23 cellular contexts compared by ENCODE assay signal in the genomic region with DNA sequence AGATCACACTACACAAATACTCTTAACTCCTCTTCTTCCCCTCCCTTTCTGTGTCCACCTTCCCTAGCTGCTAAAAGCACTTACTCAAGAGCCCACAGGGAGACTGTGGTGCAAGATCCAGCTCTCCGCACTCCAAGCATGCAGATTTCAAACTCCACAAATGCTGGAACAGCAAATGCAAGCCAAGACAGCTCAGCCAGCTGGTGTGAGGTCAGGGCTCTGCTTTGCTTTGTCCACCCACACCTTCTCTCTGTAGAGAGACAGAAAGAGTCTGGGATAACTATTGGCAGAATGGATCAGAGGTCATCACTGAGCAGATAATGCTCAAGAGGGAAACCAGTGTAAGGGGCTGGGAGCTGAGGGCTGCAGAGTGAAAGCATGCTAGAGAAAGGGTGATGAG. TPM values are rescaled to one million over a fixed set of nuclear protein-coding genes. Genes with fewer than 3 reads are reported as not detected.
A peak's percentile ranks its signal among the peaks of the same experiment; 100 is the strongest.
DNase-seq lines count a peak whose midpoint lies in the region; ATAC-seq, FAIRE-seq and TF ChIP-seq lines count a peak whose summit lies in the region.
"Had no signal": no experiment of that assay in that cellular context is flagged by ENCODE, and none has a peak within 500 bp of the region (broad histone marks: within the 10 kb centered on the region; RNA-seq: fewer than 3 reads in every experiment).

No MANE protein-coding gene starts in this region.

- H3K18ac ChIP-seq in H1 (ENCODE audit: extremely low read depth, low read length) = no peak overlapping the region

- H3K23me2 ChIP-seq in H1 (ENCODE audit: low read depth, low read length) = no peaks in the 10 kb centered on the region

- no peaks in the 10 kb centered on the region for H3K79me1 ChIP-seq in H1 (ENCODE audit: low read depth, low read length)

- H3K4ac ChIP-seq in H1 (replicated peaks; ENCODE audit: insufficient read length, low read depth, low read length) = no peak overlapping the region

- H3K36me3 Mint-ChIP-seq in HFFc6 (ENCODE audit: low read depth) = no peaks in the 10 kb centered on the region
- H3K36me3 Mint-ChIP-seq: activated naive CD4-positive, alpha-beta T cell treated with anti-CD3 and anti-CD28 coated beads, Interleukin-2, amount 50 U/mL, for 72 hours; type B pancreatic cell had no signal

- H3K27ac Mint-ChIP-seq in HFFc6 = no peak overlapping the region
- H3K27ac Mint-ChIP-seq: activated CD4-positive, alpha-beta T cell treated with anti-CD3 and anti-CD28 coated beads, Interleukin-2, amount 10 ng/mL, durations not matched to agents 24 days and 14 days; activated naive CD4-positive, alpha-beta T cell treated with anti-CD3 and anti-CD28 coated beads, Interleukin-2, amount 50 U/mL, for 72 hours; nephron progenitor cell; type B pancreatic cell had no signal

- no peaks in the 10 kb centered on the region for H3K4me1 Mint-ChIP-seq in HFFc6 (ENCODE audit: low read depth)
- H3K4me1 Mint-ChIP-seq: activated CD4-positive, alpha-beta T cell treated with anti-CD3 and anti-CD28 coated beads, Interleukin-2, amount 10 ng/mL, durations not matched to agents 24 days and 14 days; nephron progenitor cell had no signal

- H3K4me1 ChIP-seq in H1 (replicated peaks in 1 of 4; ENCODE audit: control insufficient read depth in 3 of 4, insufficient read depth in 4 of 4, low read length in 3 of 4) = no peaks in the 10 kb centered on the region
- peaks cover 20% of the 10 kb centered on the region for H3K4me1 ChIP-seq in left ventricle myocardium inferior
- peaks cover 6% of the 10 kb centered on the region for H3K4me1 ChIP-seq in ovary (ENCODE audit: insufficient read depth)
- peaks cover 19% of the 10 kb centered on the region for H3K4me1 ChIP-seq in upper lobe of right lung
- H3K4me1 ChIP-seq: BLaER1, esophagus squamous epithelium had no signal

- POLR2A ChIA-PET in H1 (lab: Charles Lee; ENCODE audit: partially characterized antibody) = no interaction called here

- WGBS in H1 (ENCODE audit: extremely low coverage in 1 of 2, insufficient coverage in 1 of 2, insufficient read length in 1 of 2, insufficient replicate concordance in 2 of 2, low coverage in 1 of 2, low lambda C conversion rate in 2 of 2, missing lambda C conversion rate in 1 of 2), 2 experiments = 93% methylated on average over 1 of the region's 1 CpG; no CpG with 5 or more reads in 1 of the 2 experiments
- 22 to 33% (median 25%) methylated on average over 1 of the region's 1 CpG for WGBS in ovary, 3 donors

- no peak overlapping the region for H2BK20ac ChIP-seq in H1 (ENCODE audit: low read length)

- TF ChIP-seq EP300 in H1 (IDR thresholded peaks at IDR 0.05; ENCODE audit: borderline replicate concordance in 1 of 2, low read depth in 2 of 2, low read length in 2 of 2) (no peak), ovary (IDR thresholded peaks at IDR 0.05) (no peak)

- H3K23ac ChIP-seq in H1 (ENCODE audit: insufficient read length) = no peak overlapping the region

- no peaks in the 10 kb centered on the region; the same call in 1 of the 2 replicates for H3K9me3 Mint-ChIP-seq in HFFc6
- H3K9me3 Mint-ChIP-seq: activated CD4-positive, alpha-beta T cell treated with anti-CD3 and anti-CD28 coated beads, Interleukin-2, amount 10 ng/mL, durations not matched to agents 24 days and 14 days; activated naive CD4-positive, alpha-beta T cell treated with anti-CD3 and anti-CD28 coated beads, Interleukin-2, amount 50 U/mL, for 72 hours; nephron progenitor cell; type B pancreatic cell had no signal

- ATAC-seq in upper lobe of right lung = peak; percentile 83
- ATAC-seq: activated naive CD4-positive, alpha-beta T cell treated with anti-CD3 and anti-CD28 coated beads, Interleukin-2, amount 50 U/mL, for 72 hours; PC-3; SK-N-SH treated with all-trans-retinoic acid at 6 μM for 48 hours had no signal

- H4K5ac ChIP-seq in H1 (ENCODE audit: insufficient read length, low read depth, low read length) = no peak overlapping the region

- H4K8ac ChIP-seq in H1 (ENCODE audit: extremely low read depth, insufficient read depth, low read length) = no peak overlapping the region

- TF ChIP-seq CTCF in H1 (IDR thresholded peaks at IDR 0.05; ENCODE audit: control extremely low read depth in 1 of 3, insufficient read depth in 1 of 3, low read depth in 1 of 3, low read length in 3 of 3) (no peak), left ventricle myocardium inferior (IDR thresholded peaks at IDR 0.05; ENCODE audit: borderline replicate concordance) (no peak), ovary (IDR thresholded peaks at IDR 0.05) (no peak), upper lobe of right lung (IDR thresholded peaks at IDR 0.05) (no peak), HFFc6 (IDR thresholded peaks at IDR 0.05) (no peak)

- H2BK15ac ChIP-seq in H1 (ENCODE audit: low read length) = no peak overlapping the region

- no peak overlapping the region for H3K4me3 ChIP-seq in H1 (ENCODE audit: extremely low read depth in 1 of 4, insufficient read depth in 2 of 4, low read depth in 3 of 4, low read length in 4 of 4)
- no peak overlapping the region for H3K4me3 ChIP-seq in left ventricle myocardium inferior
- H3K4me3 ChIP-seq in ovary = no peak overlapping the region
- H3K4me3 ChIP-seq in upper lobe of right lung = no peak overlapping the region
- H3K4me3 ChIP-seq: BLaER1, esophagus squamous epithelium had no signal

- H3K9ac ChIP-seq in H1 (replicated peaks in 1 of 4; ENCODE audit: extremely low read depth in 1 of 4, low read depth in 3 of 4, low read length in 3 of 4) = no peak overlapping the region
- H3K9ac ChIP-seq: BLaER1 had no signal

- H3K27me3 ChIP-seq in H1 (replicated peaks in 1 of 4; ENCODE audit: control insufficient read depth in 3 of 4, extremely low read depth in 1 of 4, insufficient read depth in 3 of 4, low read length in 3 of 4) (no peaks in the 10 kb centered on the region), left ventricle myocardium inferior (ENCODE audit: low read depth) (no peaks in the 10 kb centered on the region), ovary (no peaks in the 10 kb centered on the region), upper lobe of right lung (no peaks in the 10 kb centered on the region)
- H3K27me3 ChIP-seq: BLaER1, esophagus squamous epithelium had no signal

- no peak for TF ChIP-seq RAD21 in H1 (IDR thresholded peaks at IDR 0.05 in 1 of 2, conservative IDR thresholded peaks at IDR 0.05 in 1 of 2; ENCODE audit: low read depth in 2 of 2, low read length in 2 of 2)

- no peak overlapping the region for H3K56ac ChIP-seq in H1 (replicated peaks; ENCODE audit: insufficient read length, low read depth, low read length)

- intact Hi-C loops in left ventricle myocardium inferior (cut with micrococcal nuclease) = no loop called here
- intact Hi-C loops in ovary (cut with DNase I) = no loop called here
- intact Hi-C loops in upper lobe of right lung (cut with DNase I) = no loop called here

- no peaks in the 10 kb centered on the region for H3K79me2 ChIP-seq in H1 (ENCODE audit: control insufficient read depth in 1 of 2, insufficient read depth in 2 of 2, low read length in 2 of 2)

- no peak overlapping the region for H3K4me2 ChIP-seq in H1 (ENCODE audit: insufficient read depth in 1 of 2, low read depth in 2 of 2, low read length in 2 of 2)
- H3K4me2 ChIP-seq: BLaER1 had no signal

- H2BK120ac ChIP-seq in H1 (replicated peaks; ENCODE audit: low read depth, low read length) = no peak overlapping the region

- no peak for DNase-seq in H1 (ENCODE audit: low read depth in 1 of 2, low spot score in 2 of 2)
- DNase-seq in left ventricle myocardium inferior = peak; percentile 75
- DNase-seq in ovary = peak; percentile 19 to 50 (median 23)
- DNase-seq in upper lobe of right lung = no peak
- DNase-seq in NCI-H82 (lab: John Stamatoyannopoulos, UW) = no peak
- DNase-seq in activated T-cell treated with anti-CD3 and anti-CD28 coated beads, Interleukin-2, amount 50 U/mL, for 1 hour = no peak
- no peak for DNase-seq in NCI-H1436 (lab: John Stamatoyannopoulos, UW)
- no peak for DNase-seq in HFFc6
- DNase-seq: activated CD4-positive, alpha-beta T cell treated with anti-CD3 and anti-CD28 coated beads, Interleukin-2, amount 10 ng/mL, durations not matched to agents 24 days and 14 days; activated CD8-positive, alpha-beta memory T cell treated with anti-CD3 and anti-CD28 coated beads, Interleukin-2, amount 50 U/mL, for 48 hours; DMS 273 treated with DMSO at 0.1 percent for 48 hours; effector CD4-positive, alpha-beta T cell; esophagus squamous epithelium; GF-D8; NCI-H2081 treated with DMSO at 0.1 percent for 48 hours; NCI-H526 treated with DMSO at 0.1 percent for 48 hours; nephron progenitor cell; PC-3 had no signal

- no peaks in the 10 kb centered on the region for H4K20me1 ChIP-seq in H1 (replicated peaks in 1 of 2; ENCODE audit: control insufficient read depth in 1 of 2, insufficient read depth in 2 of 2, low read length in 2 of 2)
- H4K20me1 ChIP-seq: BLaER1 had no signal

- H3K36me3 ChIP-seq in H1 (ENCODE audit: control insufficient read depth in 2 of 4, insufficient read depth in 4 of 4, low read length in 3 of 4) = no peaks in the 10 kb centered on the region
- no peaks in the 10 kb centered on the region for H3K36me3 ChIP-seq in left ventricle myocardium inferior
- H3K36me3 ChIP-seq in ovary = no peaks in the 10 kb centered on the region
- no peaks in the 10 kb centered on the region for H3K36me3 ChIP-seq in upper lobe of right lung
- H3K36me3 ChIP-seq: BLaER1, esophagus squamous epithelium had no signal

- FAIRE-seq in H1 (lab: Jason Lieb, UNC) = no peak

- H3K27ac ChIP-seq in H1 (ENCODE audit: low read depth, low read length) (no peak overlapping the region), left ventricle myocardium inferior (replicated peaks) (peak overlapping the region; percentile 37), ovary (no peak overlapping the region), upper lobe of right lung (no peak overlapping the region)
- H3K27ac ChIP-seq: BLaER1, esophagus squamous epithelium had no signal

- no peak overlapping the region for H3K4me3 Mint-ChIP-seq in HFFc6
- H3K4me3 Mint-ChIP-seq: activated CD4-positive, alpha-beta T cell treated with anti-CD3 and anti-CD28 coated beads, Interleukin-2, amount 10 ng/mL, durations not matched to agents 24 days and 14 days; nephron progenitor cell; type B pancreatic cell had no signal

- no peak overlapping the region for H2AK5ac ChIP-seq in H1 (ENCODE audit: low read depth, low read length)

- H3K9me3 ChIP-seq in H1 (ENCODE audit: insufficient read depth in 2 of 2, low read depth in 1 of 2, low read length in 1 of 2) (no peaks in the 10 kb centered on the region), left ventricle myocardium inferior (replicated peaks) (no peaks in the 10 kb centered on the region), ovary (no peaks in the 10 kb centered on the region), upper lobe of right lung (no peaks in the 10 kb centered on the region)
- H3K9me3 ChIP-seq: BLaER1, esophagus squamous epithelium had no signal

- no peak for TF ChIP-seq POLR2A in H1 (IDR thresholded peaks at IDR 0.05; ENCODE audit: control extremely low read depth in 1 of 2, low read depth in 2 of 2, low read length in 2 of 2)
- TF ChIP-seq POLR2A in ovary (IDR thresholded peaks at IDR 0.05) = no peak

- H4K91ac ChIP-seq in H1 (replicated peaks; ENCODE audit: insufficient read length, low read length) = no peak overlapping the region

- no peak overlapping the region for H2BK5ac ChIP-seq in H1 (ENCODE audit: low read depth, low read length)

- CTCF ChIA-PET in H1 (lab: Charles Lee; ENCODE audit: partially characterized antibody) = interaction anchor here (1.7 kb wide), 1 partner anchor 574 kb away, joined by 5 read pairs; no protein-coding TSS in a partner anchor

- H2AFZ ChIP-seq in H1 (ENCODE audit: low read length) = peak overlapping the region; percentile 85; the same call in 1 of the 2 replicates

- no peaks in the 10 kb centered on the region for H3K27me3 Mint-ChIP-seq in HFFc6 (ENCODE audit: insufficient read depth)
- H3K27me3 Mint-ChIP-seq: type B pancreatic cell had no signal

- no peak overlapping the region for H2BK12ac ChIP-seq in H1 (ENCODE audit: low read depth, low read length)

- H3K14ac ChIP-seq in H1 (ENCODE audit: insufficient read length) = no peak overlapping the region

RNA-seq across cellular contexts. Expression of a gene that starts 45.2 kb away (rescaled TPM):
- total RNA-seq in H1 (2021; fragmentation: NEBNext Ultra II Directional; extraction: Animal tissue kit (Norgen Biotek cat#: 25700)) = not detected in 2 replicates
- not detected in 2 replicates for polyA plus RNA-seq in H1 (2011; rRNA removed)
- polyA plus RNA-seq in H1 (2011; cell fraction: cytosol; rRNA removed) = not detected
- polyA plus RNA-seq in H1 (2011; cell fraction: nucleus; rRNA removed) = not detected
- not detected in 4 replicates for polyA plus RNA-seq in H1 (2012, experiment 1 of 2)
- not detected for polyA plus RNA-seq in H1 (2012, experiment 2 of 2)
- polyA plus RNA-seq in H1 (2013, experiment 1 of 2) = not detected
- polyA plus RNA-seq in H1 (2013, experiment 2 of 2) = not detected
- polyA minus RNA-seq in H1 (2011; rRNA and poly(A)+ RNA removed) = not detected in 2 replicates
- not detected for polyA minus RNA-seq in H1 (2011; cell fraction: cytosol; rRNA and poly(A)+ RNA removed)
- polyA minus RNA-seq in H1 (2011; cell fraction: nucleus; rRNA and poly(A)+ RNA removed) = not detected
- 45.6 TPM for total RNA-seq in left ventricle myocardium inferior
- total RNA-seq in ovary = 10 to 100 TPM in 3 of 7 donors, 1 to 10 TPM in 4; 1.3 to 31.7 (median 4.8) TPM
- polyA plus RNA-seq in ovary = 100 to 1,000 TPM in 1 of 2 donors, 1 to 10 TPM in 1; 4.7 to 248 TPM
- 44.7 TPM for total RNA-seq in upper lobe of right lung
- not detected for total RNA-seq in HFFc6 (2021; fragmentation: NEBNext Ultra II Directional; extraction: Animal tissue kit (Norgen Biotek cat#: 25700))
- total RNA-seq: activated CD4-positive, alpha-beta T cell treated with anti-CD3 and anti-CD28 coated beads, Interleukin-2, amount 10 ng/mL, durations not matched to agents 24 days and 14 days; activated naive CD4-positive, alpha-beta T cell treated with anti-CD3 and anti-CD28 coated beads, Interleukin-2, amount 50 U/mL, for 72 hours; lung microvascular endothelial cell; PC-3 had no signal

Comparison
In these comparisons a context has a peak if more than half of its experiments do, and no peak if none do; other contexts are left out.
1. DNase-seq: peak in left ventricle myocardium inferior (single experiment) and ovary (5 of 5); none in H1 (0 of 2), upper lobe of right lung (single experiment), NCI-H82 (single experiment), activated T-cell treated with anti-CD3 and anti-CD28 coated beads, Interleukin-2, amount 50 U/mL, for 1 hour (single experiment), NCI-H1436 (single experiment) and HFFc6 (single experiment).